ENCODE assay signal across 8 cellular contexts in the genomic region with DNA sequence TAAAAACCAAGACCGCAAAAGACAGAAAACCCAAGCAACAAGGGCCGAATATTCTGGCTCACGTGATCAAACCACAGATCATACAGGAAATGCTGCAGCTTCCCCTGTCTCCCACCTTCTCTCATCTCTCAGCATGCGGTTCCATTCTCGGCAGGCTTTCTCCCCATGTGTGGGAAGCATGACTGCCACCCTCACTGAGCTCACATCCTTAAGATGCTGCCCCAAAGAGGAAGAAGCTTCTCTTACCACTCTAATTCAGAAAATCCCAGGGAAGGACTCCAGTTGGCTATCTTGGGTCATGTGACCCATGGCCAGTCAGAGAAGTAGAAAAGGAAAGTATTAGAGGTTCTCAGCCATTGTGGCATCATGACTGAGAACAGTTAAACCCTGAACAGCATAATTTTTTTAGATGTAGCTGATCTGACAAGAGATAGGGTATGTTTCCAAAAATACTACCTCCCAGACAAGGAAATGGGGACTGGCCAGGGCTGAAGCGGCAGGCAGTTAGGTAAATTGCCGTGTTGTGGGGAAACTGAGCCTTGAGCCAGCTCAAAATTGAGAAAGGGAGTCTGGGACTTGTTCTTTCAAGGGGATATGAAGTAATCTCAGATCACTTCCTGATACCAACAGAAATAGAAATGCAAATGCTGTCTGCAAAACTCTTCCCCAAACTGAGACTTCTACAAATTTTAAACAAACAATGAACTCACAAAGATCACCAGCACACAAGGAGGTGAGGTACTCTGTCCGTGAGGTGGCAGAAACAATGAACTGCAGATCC. TPM values are rescaled to one million over a fixed set of nuclear protein-coding genes. Genes with fewer than 3 reads are reported as not detected.
DNase-seq lines count a peak whose midpoint lies in the region; ATAC-seq and TF ChIP-seq lines count a peak whose summit lies in the region.

No MANE protein-coding gene starts in this region.

- no peaks in the 10 kb centered on the region for H3K36me3 Mint-ChIP-seq in activated T-helper 17 cell treated with anti-CD3 and anti-CD28 coated beads, Interleukin-2, amount 50 U/mL, for 72 hours (ENCODE audit: low read depth)

- intact Hi-C loops in OCI-LY7 (cut with micrococcal nuclease; ENCODE audit: unreplicated experiment), result no loop called here
- intact Hi-C loops in spleen (cut with DNase I; ENCODE audit: low total_unique reads), result no loop called here

- H3K27ac Mint-ChIP-seq in activated T-helper 17 cell treated with anti-CD3 and anti-CD28 coated beads, Interleukin-2, amount 50 U/mL, for 72 hours, result peak overlapping the region; percentile 77

- H3K27ac ChIP-seq in OCI-LY7 (ENCODE audit: low read depth, low read length, poor library complexity, severe bottlenecking) (peak overlapping the region; percentile 41), spleen (peak overlapping the region; percentile 8 to 89 (median 86)), caudate nucleus (ENCODE audit: low read depth, low read length) (no peak overlapping the region)

- H3K27me3 ChIP-seq in spleen (replicated peaks in 1 of 7), result no peaks in the 10 kb centered on the region

- POLR2A ChIA-PET in OCI-LY7 (lab: Charles Lee), result interaction anchor here (0.5 kb wide), 1 partner anchor 54 kb away, joined by 3 read pairs; a partner anchor contains a TSS

- DNase-seq in GM03348 (ENCODE audit: low spot score) (peak; percentile 9), OCI-LY7 (ENCODE audit: low spot score) (peak; percentile 48), spleen (peak; percentile 81), caudate nucleus (lab: John Stamatoyannopoulos, UW) (no peak), NCI-H2196 (lab: John Stamatoyannopoulos, UW; ENCODE audit: unreplicated experiment) (no peak)

- TF ChIP-seq CTCF in OCI-LY7 (conservative IDR thresholded peaks at IDR 0.05; ENCODE audit: low read length) (no peak), spleen (IDR thresholded peaks at IDR 0.05 in 8 of 11, conservative IDR thresholded peaks at IDR 0.05 in 3 of 11) (no peak)

- CTCF ChIA-PET in OCI-LY7 (lab: Charles Lee; ENCODE audit: unreplicated experiment), result interaction anchor here (0.8 kb wide), 1 partner anchor 19 kb away, joined by 4 read pairs; no protein-coding TSS in a partner anchor

- H3K9me3 ChIP-seq in OCI-LY7 (ENCODE audit: low read length) (peaks cover 8% of the 10 kb centered on the region; the same call in 1 of the 2 replicates), spleen (peaks cover 0 to 21% (median 14%) of the 10 kb centered on the region in 8 donors)

- peak overlapping the region; percentile 49 for H3K4me2 ChIP-seq in OCI-LY7 (ENCODE audit: low read length)

- H3K36me3 ChIP-seq in OCI-LY7 (ENCODE audit: insufficient read depth, low read length) (no peaks in the 10 kb centered on the region), spleen (no peaks in the 10 kb centered on the region)

- H3K27me3 Mint-ChIP-seq in activated T-helper 17 cell treated with anti-CD3 and anti-CD28 coated beads, Interleukin-2, amount 50 U/mL, for 72 hours, result no peaks in the 10 kb centered on the region

- H3K4me3 Mint-ChIP-seq in activated T-helper 17 cell treated with anti-CD3 and anti-CD28 coated beads, Interleukin-2, amount 50 U/mL, for 72 hours, result peak overlapping the region; percentile 81

- peak; percentile 97 for ATAC-seq in activated T-helper 17 cell treated with anti-CD3 and anti-CD28 coated beads, Interleukin-2, amount 50 U/mL, for 72 hours (replicated peaks)
- ATAC-seq in GM18502 (IDR thresholded peaks at IDR 0.05; ENCODE audit: poor library complexity, unreplicated experiment) (no peak), GM21360 (IDR thresholded peaks at IDR 0.05; ENCODE audit: unreplicated experiment) (no peak)

- H3K9me3 Mint-ChIP-seq in activated T-helper 17 cell treated with anti-CD3 and anti-CD28 coated beads, Interleukin-2, amount 50 U/mL, for 72 hours, result no peaks in the 10 kb centered on the region

- H4K20me1 ChIP-seq in OCI-LY7 (ENCODE audit: insufficient read depth, low read length), result no peaks in the 10 kb centered on the region

- WGBS in spleen, 5 donors, result 25 to 44% (median 31%) methylated on average over 8 of the region's 8 CpGs

- no TSS peak for BruUV-seq in OCI-LY7 (replicated peaks; lab: Mats Ljungman, UMichigan)

- peaks cover 13% of the 10 kb centered on the region for H3K4me1 Mint-ChIP-seq in activated T-helper 17 cell treated with anti-CD3 and anti-CD28 coated beads, Interleukin-2, amount 50 U/mL, for 72 hours

- peaks cover 14% of the 10 kb centered on the region for H3K4me1 ChIP-seq in OCI-LY7 (ENCODE audit: insufficient read depth, low read length, poor library complexity, severe bottlenecking)
- peaks cover 0 to 27% (median 19%) of the 10 kb centered on the region in 6 donors for H3K4me1 ChIP-seq in spleen

- no peaks in the 10 kb centered on the region for H3K9me2 ChIP-seq in OCI-LY7 (ENCODE audit: insufficient read depth, low read length)

- H3K79me2 ChIP-seq in OCI-LY7 (ENCODE audit: insufficient read depth, low read depth, low read length), result no peaks in the 10 kb centered on the region

- TF ChIP-seq POLR2A in spleen (IDR thresholded peaks at IDR 0.05), result no peak

- H3K4me3 ChIP-seq in OCI-LY7 (ENCODE audit: low read depth, low read length, poor library complexity, severe bottlenecking), result peak overlapping the region; percentile 49
- H3K4me3 ChIP-seq in spleen, result peak overlapping the region in 5 of 8 donors; percentile 17 to 55 (median 18)

- peak overlapping the region; percentile 81 for H2AFZ ChIP-seq in OCI-LY7 (ENCODE audit: low read length)

RNA-seq across cellular contexts. Expression of a gene that starts 37.1 kb away (rescaled TPM):
- 0.21 and 0.73 TPM in 2 replicates for total RNA-seq in OCI-LY7 (2014; rRNA removed; shearing (Covaris generic))
- 0.85 and 1.3 TPM in 2 replicates for total RNA-seq in OCI-LY7 (2022)
- not detected for total RNA-seq in activated T-helper 17 cell treated with anti-CD3 and anti-CD28 coated beads, Interleukin-2, amount 50 U/mL, for 72 hours
- under 1 TPM in 5 of 7 donors, not detected in 2; 0.07 to 0.26 (median 0.11) TPM for total RNA-seq in spleen
- polyA plus RNA-seq in spleen, result under 1 TPM in 2 of 3 donors, not detected in 1; 0.02 to 0.05 TPM

RNA-seq across cellular contexts. Expression of a gene that starts 53.7 kb away (rescaled TPM):
- total RNA-seq in OCI-LY7 (2014; rRNA removed; shearing (Covaris generic)), result 435 and 463 TPM in 2 replicates
- total RNA-seq in OCI-LY7 (2022) (736 and 764 TPM in 2 replicates), spleen (100 to 1,000 TPM in 2 of 7 donors, 10 to 100 TPM in 5; 49.9 to 112 (median 73.5) TPM)
- total RNA-seq in activated T-helper 17 cell treated with anti-CD3 and anti-CD28 coated beads, Interleukin-2, amount 50 U/mL, for 72 hours, result 100 to 1,000 TPM; 203 to 389 TPM
- 100 to 1,000 TPM in 2 of 3 donors, 10 to 100 TPM in 1; 63.7 to 129 (median 109) TPM for polyA plus RNA-seq in spleen

Comparison
In these comparisons a context has a peak if more than half of its experiments do, and no peak if none do; other contexts are left out.
1. DNase-seq: peak in GM03348 (single experiment), OCI-LY7 (single experiment) and spleen (single experiment); none in caudate nucleus (0 of 61) and NCI-H2196 (single experiment).